In genomic region chr15:63493451-63493850, GRCh38 we compare ENCODE assay signal across 1 cellular context.
TF ChIP-seq lines count a peak whose summit lies in the region.

No MANE protein-coding gene starts in this region.

TF ChIP-seq in GM23338, 12 proteins besides CTCF, POLR2A, EP300 and RAD21 (continued from another document):
- TF ChIP-seq EZH2 (IDR thresholded peaks at IDR 0.05; ENCODE audit: low read depth, unreplicated experiment) = no peak
- no peak for TF ChIP-seq CREB1 (CRISPR knock-in tag; IDR thresholded peaks at IDR 0.05; ENCODE audit: low read depth)
- TF ChIP-seq POLR2AphosphoS5 (IDR thresholded peaks at IDR 0.05; ENCODE audit: low read depth) = no peak
- no peak for TF ChIP-seq REST (IDR thresholded peaks at IDR 0.05; ENCODE audit: unreplicated experiment)
- no peak for TF ChIP-seq STAT1 (IDR thresholded peaks at IDR 0.05; ENCODE audit: unreplicated experiment)
TF ChIP-seq in GM23338: peak in this region for 0.
